In the genomic region with DNA sequence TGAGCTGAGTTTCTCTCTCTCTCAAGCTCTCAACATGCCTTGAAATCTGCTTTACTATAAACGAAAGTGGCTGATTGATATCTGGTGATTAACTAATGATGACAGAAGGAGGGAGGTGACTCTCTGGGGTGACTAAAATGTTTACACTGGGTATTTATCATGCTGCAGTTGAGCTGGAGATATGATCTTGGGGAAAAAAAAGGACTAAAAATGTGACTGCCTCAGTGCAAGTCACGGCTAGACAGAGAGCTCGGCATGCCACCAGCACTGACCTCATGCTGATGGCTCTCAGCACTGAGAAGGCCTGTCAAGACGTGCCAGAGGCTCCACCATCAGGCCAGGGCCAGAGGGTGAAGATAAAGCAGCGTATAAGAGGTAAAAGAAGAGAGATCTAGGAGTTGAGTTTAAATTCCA, we compare ENCODE assay signal across 8 cellular contexts.
DNase-seq lines count a peak whose midpoint lies in the region; ATAC-seq and TF ChIP-seq lines count a peak whose summit lies in the region.

No MANE protein-coding gene starts in this region.

- H3K27ac ChIP-seq in tibial nerve (no peak overlapping the region), Peyer's patch (no peak overlapping the region)

- H3K27me3 ChIP-seq in tibial nerve (no peaks in the 10 kb centered on the region), Peyer's patch (no peaks in the 10 kb centered on the region)

- ATAC-seq in GM21619 (IDR thresholded peaks at IDR 0.05; ENCODE audit: unreplicated experiment) = no peak

- peaks cover 0 to 3% (median 0%) of the 10 kb centered on the region in 4 donors for H3K4me1 ChIP-seq in tibial nerve
- no peaks in the 10 kb centered on the region for H3K4me1 ChIP-seq in Peyer's patch

- H3K9me3 ChIP-seq in tibial nerve = no peaks in the 10 kb centered on the region
- H3K9me3 ChIP-seq in Peyer's patch = no peaks in the 10 kb centered on the region

- DNase-seq in NCI-H2227 (lab: John Stamatoyannopoulos, UW; ENCODE audit: unreplicated experiment) = peak; percentile 23
- no peak for DNase-seq in NCI-H2227 treated with DMSO at 0.1 percent for 48 hours (lab: John Stamatoyannopoulos, UW)
- peak; percentile 1 for DNase-seq in amniotic epithelial cell (ENCODE audit: low read depth)
- DNase-seq in iPS-NIHi7 (ENCODE audit: extremely low spot score) = peak; percentile 80
- peak; percentile 21 to 38 for DNase-seq in tibial nerve (ENCODE audit: low spot score in 2 of 2)
- DNase-seq in Peyer's patch = no peak
- no peak for DNase-seq in stimulated activated CD4-positive, alpha-beta T cell treated with anti-CD3 and anti-CD28 coated beads, Interleukin-4, amount 100 ng/mL, for 24 hours

- H3K36me3 ChIP-seq in tibial nerve (no peaks in the 10 kb centered on the region), Peyer's patch (no peaks in the 10 kb centered on the region)

- 17 to 28% methylated on average over 5 of the region's 5 CpGs for WGBS in tibial nerve, 2 donors

- no peak for TF ChIP-seq EP300 in tibial nerve (IDR thresholded peaks at IDR 0.05)

- TF ChIP-seq CTCF in tibial nerve (IDR thresholded peaks at IDR 0.05) (peak in 1 of 5 experiments; percentile 21), Peyer's patch (IDR thresholded peaks at IDR 0.05) (no peak)

- no peak for TF ChIP-seq POLR2A in tibial nerve (IDR thresholded peaks at IDR 0.05)
- TF ChIP-seq POLR2A in Peyer's patch (IDR thresholded peaks at IDR 0.05) = no peak

- H3K4me3 ChIP-seq in tibial nerve = no peak overlapping the region
- no peak overlapping the region for H3K4me3 ChIP-seq in Peyer's patch

Comparison
In these comparisons a context has a peak if more than half of its experiments do, and no peak if none do; other contexts are left out.
1. DNase-seq: peak in NCI-H2227 (single experiment), amniotic epithelial cell (single experiment), iPS-NIHi7 (single experiment) and tibial nerve (2 of 2); none in NCI-H2227 treated with DMSO at 0.1 percent for 48 hours (single experiment), Peyer's patch (0 of 3) and stimulated activated CD4-positive, alpha-beta T cell treated with anti-CD3 and anti-CD28 coated beads, Interleukin-4, amount 100 ng/mL, for 24 hours (single experiment).